12 cellular contexts compared by ENCODE assay signal in genomic region chr7:35593896-35594295, GRCh38.
A peak's percentile ranks its signal among the peaks of the same experiment; 100 is the strongest.
DNase-seq lines count a peak whose midpoint lies in the region; ATAC-seq, FAIRE-seq and TF ChIP-seq lines count a peak whose summit lies in the region.
"Had no signal": no experiment of that assay in that cellular context is flagged by ENCODE, and none has a peak within 500 bp of the region (broad histone marks: within the 10 kb centered on the region; RNA-seq: fewer than 3 reads in every experiment).

No MANE protein-coding gene starts in this region.

- no peak overlapping the region for H3K4me3 Mint-ChIP-seq in activated naive CD4-positive, alpha-beta T cell treated with anti-CD3 and anti-CD28 coated beads for 36 hours
- no peak overlapping the region for H3K4me3 Mint-ChIP-seq in activated CD8-positive, alpha-beta memory T cell treated with anti-CD3 and anti-CD28 coated beads, Interleukin-2, amount 10 ng/mL, durations not matched to agents 7 days and 5 days
- H3K4me3 Mint-ChIP-seq: natural killer cell treated with Interleukin-12 subunit alpha and Interleukin-12 subunit beta and Interleukin-15 and Interleukin-18, amount 100 ng/mL, for 72 hours had no signal

- H3K27me3 Mint-ChIP-seq in activated naive CD4-positive, alpha-beta T cell treated with anti-CD3 and anti-CD28 coated beads for 36 hours (ENCODE audit: low read depth) = no peaks in the 10 kb centered on the region
- H3K27me3 Mint-ChIP-seq in activated CD8-positive, alpha-beta memory T cell treated with anti-CD3 and anti-CD28 coated beads, Interleukin-2, amount 10 ng/mL, durations not matched to agents 7 days and 5 days = no peaks in the 10 kb centered on the region
- H3K27me3 Mint-ChIP-seq: natural killer cell treated with Interleukin-12 subunit alpha and Interleukin-12 subunit beta and Interleukin-15 and Interleukin-18, amount 100 ng/mL, for 72 hours had no signal

- POLR2A ChIA-PET in K562 (lab: Yijun Ruan, JAX) = no interaction called here

- H3K9me3 ChIP-seq in K562 (replicated peaks; ENCODE audit: control insufficient read depth, insufficient read depth, low read depth, low read length) = no peaks in the 10 kb centered on the region
- H3K9me3 ChIP-seq: HAP-1 had no signal

- BruUV-seq in K562 (replicated peaks; lab: Mats Ljungman, UMichigan) = no TSS peak

- no peaks in the 10 kb centered on the region for H3K36me3 Mint-ChIP-seq in activated naive CD4-positive, alpha-beta T cell treated with anti-CD3 and anti-CD28 coated beads for 36 hours (ENCODE audit: low read depth)
- no peaks in the 10 kb centered on the region for H3K36me3 Mint-ChIP-seq in activated CD8-positive, alpha-beta memory T cell treated with anti-CD3 and anti-CD28 coated beads, Interleukin-2, amount 10 ng/mL, durations not matched to agents 7 days and 5 days
- H3K36me3 Mint-ChIP-seq: natural killer cell treated with Interleukin-12 subunit alpha and Interleukin-12 subunit beta and Interleukin-15 and Interleukin-18, amount 100 ng/mL, for 72 hours had no signal

- CTCF ChIA-PET in activated naive CD4-positive, alpha-beta T cell treated with anti-CD3 and anti-CD28 coated beads for 36 hours (lab: Charles Lee) = interaction anchor here (1.2 to 1.9 kb wide), 3 partner anchors 10 to 40 kb away, joined by 3 to 4 read pairs (median 4); no protein-coding TSS in a partner anchor
- CTCF ChIA-PET in K562 (lab: Yijun Ruan, JAX; ENCODE audit: low intra/inter-chr PET ratio) = interaction anchor here (0.6 kb wide), 1 partner anchor 15 kb away, joined by 4 read pairs; no protein-coding TSS in a partner anchor
- CTCF ChIA-PET in activated CD8-positive, alpha-beta memory T cell treated with anti-CD3 and anti-CD28 coated beads, Interleukin-2, amount 10 ng/mL, durations not matched to agents 7 days and 5 days (lab: Charles Lee) = interaction anchor here (0.6 to 0.7 kb wide), 2 partner anchors 14 to 313 kb away, joined by 3 read pairs; no protein-coding TSS in a partner anchor

- H3K4me2 ChIP-seq in K562 (ENCODE audit: insufficient read depth, low read length) = no peak overlapping the region

- H3K79me2 ChIP-seq in K562 (ENCODE audit: control insufficient read depth, insufficient read depth, low read length) = no peaks in the 10 kb centered on the region

- TF ChIP-seq EP300 in K562 (IDR thresholded peaks at IDR 0.05; ENCODE audit: low read length) = no peak

- in situ Hi-C loops in KBM-7 (cut with MboI; ENCODE audit: low pct_unique_long_range_greater_than_20kb, low sequenced_read_pairs) = no loop called here
- in situ Hi-C loops in K562 (cut with MboI) = no loop called here

- H3K4me1 Mint-ChIP-seq in activated naive CD4-positive, alpha-beta T cell treated with anti-CD3 and anti-CD28 coated beads for 36 hours (ENCODE audit: low read depth) = no peaks in the 10 kb centered on the region
- peaks cover 6% of the 10 kb centered on the region for H3K4me1 Mint-ChIP-seq in activated CD8-positive, alpha-beta memory T cell treated with anti-CD3 and anti-CD28 coated beads, Interleukin-2, amount 10 ng/mL, durations not matched to agents 7 days and 5 days

- H3K27ac ChIP-seq in K562 (ENCODE audit: extremely low read depth, low read depth, low read length) = no peak overlapping the region

- no peak overlapping the region for H3K27ac Mint-ChIP-seq in activated naive CD4-positive, alpha-beta T cell treated with anti-CD3 and anti-CD28 coated beads for 36 hours
- no peak overlapping the region for H3K27ac Mint-ChIP-seq in activated CD8-positive, alpha-beta memory T cell treated with anti-CD3 and anti-CD28 coated beads, Interleukin-2, amount 10 ng/mL, durations not matched to agents 7 days and 5 days
- H3K27ac Mint-ChIP-seq: natural killer cell treated with Interleukin-12 subunit alpha and Interleukin-12 subunit beta and Interleukin-15 and Interleukin-18, amount 100 ng/mL, for 72 hours had no signal

- no peak overlapping the region for H3K9ac ChIP-seq in K562 (ENCODE audit: insufficient read depth in 1 of 2, low read depth in 2 of 2, low read length in 2 of 2)

- TF ChIP-seq POLR2A in K562 (conservative IDR thresholded peaks at IDR 0.05) = no peak

- FAIRE-seq in K562 (lab: Jason Lieb, UNC) = peak; percentile 42
- FAIRE-seq: endometrium had no signal

- intact Hi-C loops in activated naive CD4-positive, alpha-beta T cell treated with anti-CD3 and anti-CD28 coated beads for 36 hours (cut with micrococcal nuclease) = no loop called here
- intact Hi-C loops in K562 (cut with micrococcal nuclease) = no loop called here

- DNase-seq in activated naive CD4-positive, alpha-beta T cell treated with anti-CD3 and anti-CD28 coated beads for 36 hours = peak; percentile 38
- no peak for DNase-seq in activated naive CD4-positive, alpha-beta T cell treated with anti-CD3 and anti-CD28 coated beads, Interleukin-2, amount 50 U/mL, for 16 hours
- DNase-seq in KBM-7 = peak; percentile 29
- peak; percentile 59 to 63 (median 62) for DNase-seq in K562 (ENCODE audit: extremely low read depth in 1 of 4, low spot score in 3 of 4)
- no peak for DNase-seq in retinal pigment epithelial cell (ENCODE audit: low read depth)
- DNase-seq in activated CD8-positive, alpha-beta memory T cell treated with anti-CD3 and anti-CD28 coated beads, Interleukin-2, amount 10 ng/mL, durations not matched to agents 7 days and 5 days = no peak
- DNase-seq: NCI-H2081 treated with DMSO at 0.1 percent for 48 hours had no signal

- no peak overlapping the region for H3K4me3 ChIP-seq in K562
- no peak overlapping the region for H3K4me3 ChIP-seq in retinal pigment epithelial cell (ENCODE audit: low read length)
- H3K4me3 ChIP-seq: HAP-1 had no signal

- peak in 1 of 2 experiments; percentile 6; a peak in 1 of 4 replicates for TF ChIP-seq RAD21 in K562 (CRISPR knock-in tag; conservative IDR thresholded peaks at IDR 0.05 in 1 of 2, IDR thresholded peaks at IDR 0.05 in 1 of 2)

- H3K36me3 ChIP-seq in K562 (ENCODE audit: control insufficient read depth, insufficient read depth, low read length) = no peaks in the 10 kb centered on the region
- H3K36me3 ChIP-seq: HAP-1 had no signal

- ATAC-seq in K562 (peak; percentile 89), HG02970 (IDR thresholded peaks at IDR 0.05; ENCODE audit: low FRiP score, unreplicated experiment) (no peak), GM21786 (IDR thresholded peaks at IDR 0.05; ENCODE audit: unreplicated experiment) (no peak)
- ATAC-seq in activated CD8-positive, alpha-beta memory T cell treated with anti-CD3 and anti-CD28 coated beads, Interleukin-2, amount 10 ng/mL, durations not matched to agents 7 days and 5 days = no peak
- ATAC-seq: natural killer cell treated with Interleukin-12 subunit alpha and Interleukin-12 subunit beta and Interleukin-15 and Interleukin-18, amount 100 ng/mL, for 72 hours had no signal

- no peaks in the 10 kb centered on the region for H3K9me3 Mint-ChIP-seq in activated naive CD4-positive, alpha-beta T cell treated with anti-CD3 and anti-CD28 coated beads for 36 hours
- no peaks in the 10 kb centered on the region for H3K9me3 Mint-ChIP-seq in activated CD8-positive, alpha-beta memory T cell treated with anti-CD3 and anti-CD28 coated beads, Interleukin-2, amount 10 ng/mL, durations not matched to agents 7 days and 5 days (ENCODE audit: low read depth)
- H3K9me3 Mint-ChIP-seq: natural killer cell treated with Interleukin-12 subunit alpha and Interleukin-12 subunit beta and Interleukin-15 and Interleukin-18, amount 100 ng/mL, for 72 hours had no signal

- 15% methylated on average over 8 of the region's 8 CpGs for WGBS in K562 (ENCODE audit: insufficient coverage, low coverage, missing lambda C conversion rate)

- H4K20me1 ChIP-seq in K562 (replicated peaks; ENCODE audit: control insufficient read depth, insufficient read depth, low read length) = no peaks in the 10 kb centered on the region

- H3K4me1 ChIP-seq in K562 (replicated peaks in 1 of 2; ENCODE audit: control insufficient read depth in 2 of 2, insufficient read depth in 2 of 2, low read length in 2 of 2) = no peaks in the 10 kb centered on the region; a peak in 1 of 5 replicates
- H3K4me1 ChIP-seq: HAP-1 had no signal

- peaks cover 0 to 5% of the 10 kb centered on the region in 2 experiments; a peak in 1 of 5 replicates for H3K27me3 ChIP-seq in K562 (ENCODE audit: control insufficient read depth in 2 of 2, insufficient read depth in 2 of 2, low read length in 2 of 2)

- H2AFZ ChIP-seq in K562 (ENCODE audit: low read depth, low read length) = no peak overlapping the region

- H3K9me1 ChIP-seq in K562 (ENCODE audit: control insufficient read depth, insufficient read depth, low read length) = no peaks in the 10 kb centered on the region

- TF ChIP-seq CTCF in K562 (IDR thresholded peaks at IDR 0.05 in 2 of 3, conservative IDR thresholded peaks at IDR 0.05 in 1 of 3; ENCODE audit: insufficient read depth in 2 of 3, low read depth in 1 of 3, low read length in 3 of 3) (peak; percentile 58 to 78 (median 60)), retinal pigment epithelial cell (conservative IDR thresholded peaks at IDR 0.05; ENCODE audit: low read depth, low read length) (peak; percentile 47)

TF ChIP-seq in K562, 482 proteins besides CTCF, POLR2A, EP300 and RAD21 (continues in another document):
- no peak for TF ChIP-seq NCOA4 (IDR thresholded peaks at IDR 0.05; ENCODE audit: partially characterized antibody)
- TF ChIP-seq, protein P1, sequence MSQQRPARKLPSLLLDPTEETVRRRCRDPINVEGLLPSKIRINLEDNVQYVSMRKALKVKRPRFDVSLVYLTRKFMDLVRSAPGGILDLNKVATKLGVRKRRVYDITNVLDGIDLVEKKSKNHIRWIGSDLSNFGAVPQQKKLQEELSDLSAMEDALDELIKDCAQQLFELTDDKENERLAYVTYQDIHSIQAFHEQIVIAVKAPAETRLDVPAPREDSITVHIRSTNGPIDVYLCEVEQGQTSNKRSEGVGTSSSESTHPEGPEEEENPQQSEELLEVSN (IDR thresholded peaks at IDR 0.05; ENCODE audit: borderline replicate concordance in 1 of 2, extremely low read depth in 1 of 2, insufficient read depth in 1 of 2, insufficient read length in 1 of 2, low read depth in 1 of 2, low read length in 1 of 2, poor library complexity in 1 of 2, severe bottlenecking in 1 of 2) = peak in 1 of 2 experiments; percentile 37
- peak; percentile 73; the same call in 1 of the 2 replicates for TF ChIP-seq BHLHE40 (IDR thresholded peaks at IDR 0.05; ENCODE audit: low read length)
- TF ChIP-seq DACH1 (IDR thresholded peaks at IDR 0.05; ENCODE audit: partially characterized antibody) = peak; percentile 80
- TF ChIP-seq, protein P2, sequence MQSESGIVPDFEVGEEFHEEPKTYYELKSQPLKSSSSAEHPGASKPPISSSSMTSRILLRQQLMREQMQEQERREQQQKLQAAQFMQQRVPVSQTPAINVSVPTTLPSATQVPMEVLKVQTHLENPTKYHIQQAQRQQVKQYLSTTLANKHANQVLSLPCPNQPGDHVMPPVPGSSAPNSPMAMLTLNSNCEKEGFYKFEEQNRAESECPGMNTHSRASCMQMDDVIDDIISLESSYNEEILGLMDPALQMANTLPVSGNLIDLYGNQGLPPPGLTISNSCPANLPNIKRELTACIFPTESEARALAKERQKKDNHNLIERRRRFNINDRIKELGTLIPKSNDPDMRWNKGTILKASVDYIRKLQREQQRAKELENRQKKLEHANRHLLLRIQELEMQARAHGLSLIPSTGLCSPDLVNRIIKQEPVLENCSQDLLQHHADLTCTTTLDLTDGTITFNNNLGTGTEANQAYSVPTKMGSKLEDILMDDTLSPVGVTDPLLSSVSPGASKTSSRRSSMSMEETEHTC (IDR thresholded peaks at IDR 0.05) = 0 out of 2 replicates have a peak, but pooled peaks have one; percentile 32
- TF ChIP-seq ZBED1 (IDR thresholded peaks at IDR 0.05) = no peak

Comparison
In these comparisons a context has a peak if more than half of its experiments do, and no peak if none do; other contexts are left out.
1. DNase-seq: peak in activated naive CD4-positive, alpha-beta T cell treated with anti-CD3 and anti-CD28 coated beads for 36 hours (single experiment), KBM-7 (single experiment) and K562 (4 of 4); none in activated naive CD4-positive, alpha-beta T cell treated with anti-CD3 and anti-CD28 coated beads, Interleukin-2, amount 50 U/mL, for 16 hours (single experiment), retinal pigment epithelial cell (single experiment) and activated CD8-positive, alpha-beta memory T cell treated with anti-CD3 and anti-CD28 coated beads, Interleukin-2, amount 10 ng/mL, durations not matched to agents 7 days and 5 days (single experiment).